In the genomic region with DNA sequence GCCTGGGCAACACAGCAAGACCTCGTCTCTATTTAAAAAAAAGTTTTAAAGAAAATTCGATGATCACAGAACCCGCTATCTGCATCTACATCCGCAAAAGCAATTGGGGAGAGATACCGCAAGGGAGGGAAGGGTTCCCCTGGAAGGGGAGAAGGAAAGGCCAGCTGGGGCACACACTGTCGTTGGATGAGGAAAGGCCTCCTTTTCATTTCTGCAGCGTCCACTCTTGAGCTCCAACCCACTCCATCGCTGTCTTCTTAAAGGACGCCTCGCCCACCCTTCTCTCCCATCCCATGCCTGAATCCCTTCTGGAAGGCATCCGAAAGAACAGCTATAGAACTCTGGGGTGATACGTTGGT, we compare ENCODE assay signal across 8 cellular contexts. TPM values are rescaled to one million over a fixed set of nuclear protein-coding genes. Genes with fewer than 3 reads are reported as not detected.
DNase-seq lines count a peak whose midpoint lies in the region; ATAC-seq, FAIRE-seq and TF ChIP-seq lines count a peak whose summit lies in the region.

No MANE protein-coding gene starts in this region.

- no peaks in the 10 kb centered on the region for H3K79me2 ChIP-seq in keratinocyte (ENCODE audit: control insufficient read depth, insufficient read depth, low read length)

- H3K4me2 ChIP-seq in keratinocyte (ENCODE audit: control insufficient read depth, extremely low read depth, insufficient read depth, low read depth, low read length): peak overlapping the region; percentile 93

- intact Hi-C loops in spleen (cut with DNase I; ENCODE audit: low total_unique reads): no loop called here

- peak; percentile 23 for FAIRE-seq in keratinocyte (lab: Jason Lieb, UNC)

- DNase-seq in HAP-1 (ENCODE audit: low spot score in 2 of 2) (no peak), keratinocyte (ENCODE audit: low read depth, low spot score) (no peak), spleen (no peak), LoVo (ENCODE audit: low spot score) (no peak), HCEC 1CT (no peak), erythroblast (lab: John Stamatoyannopoulos, UW) (no peak)

- H4K20me1 ChIP-seq in keratinocyte (ENCODE audit: control insufficient read depth, extremely low read depth, insufficient read depth, low read length): no peaks in the 10 kb centered on the region

- WGBS in spleen, 5 donors: 31 to 55% (median 48%) methylated on average over 12 of the region's 12 CpGs

- peak overlapping the region; percentile 26 for H3K27ac ChIP-seq in keratinocyte (ENCODE audit: control insufficient read depth, insufficient read depth, low read length)
- H3K27ac ChIP-seq in spleen: peak overlapping the region in 1 of 8 donors; percentile 58

- H3K9ac ChIP-seq in keratinocyte (ENCODE audit: control insufficient read depth, extremely low read depth, insufficient read depth, low read length): peak overlapping the region; percentile 70

- no peaks in the 10 kb centered on the region for H3K9me1 ChIP-seq in keratinocyte (ENCODE audit: control insufficient read depth, extremely low read depth, insufficient read depth, low read length)

- no peaks in the 10 kb centered on the region; the same call in 1 of the 2 replicates for H3K27me3 ChIP-seq in HAP-1 (ENCODE audit: low read depth)
- H3K27me3 ChIP-seq in keratinocyte (ENCODE audit: control insufficient read depth, extremely low read depth, insufficient read depth, low read length): peaks cover 26% of the 10 kb centered on the region
- H3K27me3 ChIP-seq in spleen (replicated peaks in 1 of 7): peaks cover 2 to 61% (median 41%) of the 10 kb centered on the region in 7 donors

- in situ Hi-C loops in HAP-1 (cut with MboI; ENCODE audit: low sequenced_read_pairs): no loop called here

- H2AFZ ChIP-seq in keratinocyte (ENCODE audit: control insufficient read depth, low read length): peak overlapping the region; percentile 94

- H3K9me3 ChIP-seq in HAP-1: no peaks in the 10 kb centered on the region
- no peaks in the 10 kb centered on the region for H3K9me3 ChIP-seq in keratinocyte (ENCODE audit: control insufficient read depth, low read depth, low read length)
- no peaks in the 10 kb centered on the region for H3K9me3 ChIP-seq in spleen

- dilution Hi-C loops in keratinocyte (cut with MboI; ENCODE audit: extremely low pct_ligation_motif_present, low sequenced_read_pairs): no loop called here

- no peak for TF ChIP-seq CTCF in WI38 (IDR thresholded peaks at IDR 0.05; ENCODE audit: low read depth, low read length)
- TF ChIP-seq CTCF in keratinocyte (optimal IDR thresholded peaks at IDR 0.05 in 1 of 3, IDR thresholded peaks at IDR 0.05 in 1 of 3, conservative IDR thresholded peaks at IDR 0.05 in 1 of 3; ENCODE audit: extremely low read depth in 1 of 3, insufficient read depth in 2 of 3, low read length in 3 of 3): no peak
- no peak for TF ChIP-seq CTCF in spleen (IDR thresholded peaks at IDR 0.05 in 8 of 11, conservative IDR thresholded peaks at IDR 0.05 in 3 of 11)

- H3K4me3 ChIP-seq in HAP-1: peak overlapping the region; percentile 41
- peak overlapping the region; percentile 67 for H3K4me3 ChIP-seq in WI38 (ENCODE audit: low read depth, low read length)
- H3K4me3 ChIP-seq in keratinocyte (ENCODE audit: control insufficient read depth in 2 of 3, extremely low read depth in 1 of 3, insufficient read depth in 2 of 3, low read depth in 1 of 3, low read length in 3 of 3): peak overlapping the region; percentile 43 to 84 (median 73)
- peak overlapping the region; percentile 30 to 75 (median 46) for H3K4me3 ChIP-seq in spleen

- no peak for TF ChIP-seq POLR2A in spleen (IDR thresholded peaks at IDR 0.05)
- no peak for TF ChIP-seq POLR2A in erythroblast (IDR thresholded peaks at IDR 0.05; ENCODE audit: low read length)

- ATAC-seq in GM21390 (IDR thresholded peaks at IDR 0.05; ENCODE audit: unreplicated experiment): no peak

- peaks cover 12% of the 10 kb centered on the region for H3K4me1 ChIP-seq in HAP-1
- H3K4me1 ChIP-seq in keratinocyte (ENCODE audit: control insufficient read depth, extremely low read depth, insufficient read depth, low read length): peaks cover 15% of the 10 kb centered on the region
- H3K4me1 ChIP-seq in spleen: peaks cover 17 to 88% (median 58%) of the 10 kb centered on the region in 6 donors

- peaks cover 7% of the 10 kb centered on the region for H3K36me3 ChIP-seq in HAP-1 (replicated peaks)
- H3K36me3 ChIP-seq in keratinocyte (ENCODE audit: control insufficient read depth in 2 of 2, extremely low read depth in 1 of 2, insufficient read depth in 2 of 2, low read length in 2 of 2): peaks cover 2 to 8% of the 10 kb centered on the region in 2 experiments
- peaks cover 2 to 29% (median 14%) of the 10 kb centered on the region in 6 donors for H3K36me3 ChIP-seq in spleen

RNA-seq across cellular contexts. Expression of a gene that starts 3.2 kb away (rescaled TPM):
- polyA plus RNA-seq in keratinocyte (not detected in 3 replicates), spleen (not detected)
- not detected for polyA plus RNA-seq in keratinocyte (2011; ENCODE audit: low read depth)
- polyA plus RNA-seq in keratinocyte (2011; cell fraction: cytosol; rRNA removed): not detected in 2 replicates
- polyA plus RNA-seq in keratinocyte (2011; cell fraction: nucleus; rRNA removed): not detected in 2 replicates
- polyA plus RNA-seq in keratinocyte (2012; ENCODE audit: low replicate concordance): not detected in 2 replicates
- polyA minus RNA-seq in keratinocyte: not detected in 3 replicates
- polyA minus RNA-seq in keratinocyte (2011; cell fraction: cytosol; rRNA and poly(A)+ RNA removed): not detected
- polyA minus RNA-seq in keratinocyte (2011; cell fraction: nucleus; rRNA and poly(A)+ RNA removed): not detected in 2 replicates
- under 1 TPM in 1 of 7 donors, not detected in 6; 0.17 TPM for total RNA-seq in spleen

RNA-seq across cellular contexts. Expression of a gene that starts 11.1 kb away (rescaled TPM):
- polyA plus RNA-seq in keratinocyte: 16.8 to 24.6 TPM (median 19.4 TPM) in 3 replicates
- polyA plus RNA-seq in keratinocyte (2011; ENCODE audit: low read depth): 7.8 TPM
- 13.7 and 25.2 TPM in 2 replicates for polyA plus RNA-seq in keratinocyte (2011; cell fraction: cytosol; rRNA removed)
- polyA plus RNA-seq in keratinocyte (2011; cell fraction: nucleus; rRNA removed): 67.7 and 97.3 TPM in 2 replicates
- polyA plus RNA-seq in keratinocyte (2012; ENCODE audit: low replicate concordance): 20.1 and 71.6 TPM in 2 replicates
- polyA minus RNA-seq in keratinocyte: 22.0 to 221 TPM (median 23.3 TPM) in 3 replicates
- 41.4 TPM for polyA minus RNA-seq in keratinocyte (2011; cell fraction: cytosol; rRNA and poly(A)+ RNA removed)
- 37.5 and 65.9 TPM in 2 replicates for polyA minus RNA-seq in keratinocyte (2011; cell fraction: nucleus; rRNA and poly(A)+ RNA removed)
- total RNA-seq in spleen: 100 to 1,000 TPM in 1 of 7 donors, 10 to 100 TPM in 6; 43.1 to 146 (median 57.7) TPM
- polyA plus RNA-seq in spleen: 10 to 100 TPM in 2 of 3 donors, 1 to 10 TPM in 1; 9.1 to 22.2 (median 12.1) TPM

RNA-seq across cellular contexts. Expression of a gene that starts 30.3 kb away (rescaled TPM):
- polyA plus RNA-seq in keratinocyte: not detected in 3 replicates
- polyA plus RNA-seq in keratinocyte (2011; ENCODE audit: low read depth): not detected
- not detected in 2 replicates for polyA plus RNA-seq in keratinocyte (2011; cell fraction: cytosol; rRNA removed)
- not detected in 2 replicates for polyA plus RNA-seq in keratinocyte (2011; cell fraction: nucleus; rRNA removed)
- polyA plus RNA-seq in keratinocyte (2012; ENCODE audit: low replicate concordance): not detected in 2 replicates
- not detected in 3 replicates for polyA minus RNA-seq in keratinocyte
- not detected for polyA minus RNA-seq in keratinocyte (2011; cell fraction: cytosol; rRNA and poly(A)+ RNA removed)
- polyA minus RNA-seq in keratinocyte (2011; cell fraction: nucleus; rRNA and poly(A)+ RNA removed): not detected in 2 replicates
- not detected for total RNA-seq in spleen
- not detected for polyA plus RNA-seq in spleen

RNA-seq across cellular contexts. Expression of a gene that starts 54.7 kb away (rescaled TPM):
- polyA plus RNA-seq in keratinocyte: not detected in 3 replicates
- not detected for polyA plus RNA-seq in keratinocyte (2011; ENCODE audit: low read depth)
- polyA plus RNA-seq in keratinocyte (2011; cell fraction: cytosol; rRNA removed): not detected in 2 replicates
- not detected in 2 replicates for polyA plus RNA-seq in keratinocyte (2011; cell fraction: nucleus; rRNA removed)
- not detected in 2 replicates for polyA plus RNA-seq in keratinocyte (2012; ENCODE audit: low replicate concordance)
- not detected in 3 replicates for polyA minus RNA-seq in keratinocyte
- polyA minus RNA-seq in keratinocyte (2011; cell fraction: cytosol; rRNA and poly(A)+ RNA removed): not detected
- not detected in 2 replicates for polyA minus RNA-seq in keratinocyte (2011; cell fraction: nucleus; rRNA and poly(A)+ RNA removed)
- total RNA-seq in spleen: 10 to 100 TPM in 5 of 7 donors, 1 to 10 TPM in 2; 6.9 to 29.8 (median 12.0) TPM
- polyA plus RNA-seq in spleen: 1 to 10 TPM in 2 of 3 donors, under 1 TPM in 1; 0.24 to 2.2 (median 1.1) TPM
